Comparison of ENCODE assay signal across 10 cellular contexts in genomic region chr11:34339149-34340064, GRCh38. TPM values are rescaled to one million over a fixed set of nuclear protein-coding genes. Genes with fewer than 3 reads are reported as not detected.
DNase-seq lines count a peak whose midpoint lies in the region; ATAC-seq and TF ChIP-seq lines count a peak whose summit lies in the region.
"Had no signal": no experiment of that assay in that cellular context is flagged by ENCODE, and none has a peak within 500 bp of the region (broad histone marks: within the 10 kb centered on the region; RNA-seq: fewer than 3 reads in every experiment).

No MANE protein-coding gene starts in this region.

- no peak for TF ChIP-seq CTCF in lower lobe of right lung (IDR thresholded peaks at IDR 0.05)

- no peaks in the 10 kb centered on the region for H3K36me3 ChIP-seq in lower lobe of right lung
- H3K36me3 ChIP-seq: brain microvascular endothelial cell had no signal

- no peak overlapping the region for H3K4me3 Mint-ChIP-seq in activated T-helper 1 cell treated with anti-CD3 and anti-CD28 coated beads, Interleukin-12 subunit alpha, Interleukin-12 subunit beta, Interleukin-2, Interleukin-4 antibody, amounts not matched to agents 30 ng/mL and 10 ng/mL and 1 ng/mL, durations not matched to agents 14 hours and 24 hours and 36 hours
- no peak overlapping the region for H3K4me3 Mint-ChIP-seq in activated T-cell treated with anti-CD3 and anti-CD28 coated beads, Interleukin-2, amount 50 U/mL, for 4 hours

- H3K27me3 ChIP-seq in lower lobe of right lung (ENCODE audit: low read depth) = no peaks in the 10 kb centered on the region
- H3K27me3 ChIP-seq: brain microvascular endothelial cell had no signal

- no peaks in the 10 kb centered on the region for H3K9me3 Mint-ChIP-seq in activated T-helper 1 cell treated with anti-CD3 and anti-CD28 coated beads, Interleukin-12 subunit alpha, Interleukin-12 subunit beta, Interleukin-2, Interleukin-4 antibody, amounts not matched to agents 30 ng/mL and 10 ng/mL and 1 ng/mL, durations not matched to agents 14 hours and 24 hours and 36 hours
- H3K9me3 Mint-ChIP-seq in activated T-cell treated with anti-CD3 and anti-CD28 coated beads, Interleukin-2, amount 50 U/mL, for 4 hours = no peaks in the 10 kb centered on the region

- H3K27ac ChIP-seq in lower lobe of right lung = no peak overlapping the region
- H3K27ac ChIP-seq: brain microvascular endothelial cell had no signal

- no peak overlapping the region for H3K4me3 ChIP-seq in lower lobe of right lung

- peaks cover 7% of the 10 kb centered on the region for H3K4me1 Mint-ChIP-seq in activated T-helper 1 cell treated with anti-CD3 and anti-CD28 coated beads, Interleukin-12 subunit alpha, Interleukin-12 subunit beta, Interleukin-2, Interleukin-4 antibody, amounts not matched to agents 30 ng/mL and 10 ng/mL and 1 ng/mL, durations not matched to agents 14 hours and 24 hours and 36 hours (ENCODE audit: low read depth)
- H3K4me1 Mint-ChIP-seq in activated T-cell treated with anti-CD3 and anti-CD28 coated beads, Interleukin-2, amount 50 U/mL, for 4 hours (ENCODE audit: low read depth) = no peaks in the 10 kb centered on the region

- H3K4me1 ChIP-seq in lower lobe of right lung = peaks cover 8% of the 10 kb centered on the region

- H3K9me3 ChIP-seq in lower lobe of right lung = no peaks in the 10 kb centered on the region
- H3K9me3 ChIP-seq: SK-N-SH had no signal

- no peak overlapping the region for H3K27ac Mint-ChIP-seq in activated T-helper 1 cell treated with anti-CD3 and anti-CD28 coated beads, Interleukin-12 subunit alpha, Interleukin-12 subunit beta, Interleukin-2, Interleukin-4 antibody, amounts not matched to agents 30 ng/mL and 10 ng/mL and 1 ng/mL, durations not matched to agents 14 hours and 24 hours and 36 hours

- peak; percentile 48 for ATAC-seq in GM18858 (IDR thresholded peaks at IDR 0.05; ENCODE audit: unreplicated experiment)
- ATAC-seq in HG02759 (IDR thresholded peaks at IDR 0.05; ENCODE audit: unreplicated experiment) = peak; percentile 91
- peak; percentile 66 to 83 for ATAC-seq in lower lobe of right lung
- no peak for ATAC-seq in HG03280 (IDR thresholded peaks at IDR 0.05; ENCODE audit: unreplicated experiment)
- ATAC-seq in GM19455 (IDR thresholded peaks at IDR 0.05; ENCODE audit: unreplicated experiment) = no peak
- no peak for ATAC-seq in activated T-cell treated with anti-CD3 and anti-CD28 coated beads, Interleukin-2, amount 50 U/mL, for 4 hours

- intact Hi-C loops in lower lobe of right lung (cut with DNase I) = no loop called here
- intact Hi-C loops in activated T-helper 1 cell treated with anti-CD3 and anti-CD28 coated beads, Interleukin-12 subunit alpha, Interleukin-12 subunit beta, Interleukin-2, Interleukin-4 antibody, amounts not matched to agents 30 ng/mL and 10 ng/mL and 1 ng/mL, durations not matched to agents 14 hours and 24 hours and 36 hours (cut with micrococcal nuclease) = loop anchor here (2.0 kb wide), 1 partner anchor 17 kb away; no protein-coding TSS in a partner anchor

- no peaks in the 10 kb centered on the region for H3K36me3 Mint-ChIP-seq in activated T-helper 1 cell treated with anti-CD3 and anti-CD28 coated beads, Interleukin-12 subunit alpha, Interleukin-12 subunit beta, Interleukin-2, Interleukin-4 antibody, amounts not matched to agents 30 ng/mL and 10 ng/mL and 1 ng/mL, durations not matched to agents 14 hours and 24 hours and 36 hours (ENCODE audit: low read depth)
- no peaks in the 10 kb centered on the region for H3K36me3 Mint-ChIP-seq in activated T-cell treated with anti-CD3 and anti-CD28 coated beads, Interleukin-2, amount 50 U/mL, for 4 hours (ENCODE audit: insufficient read depth)

- DNase-seq in NOMO-1 treated with dmso at 0.1 percent for 144 hours (lab: John Stamatoyannopoulos, UW; ENCODE audit: unreplicated experiment) (peak; percentile 96), lower lobe of right lung (peak; percentile 54)
- no peak for DNase-seq in activated T-helper 1 cell treated with anti-CD3 and anti-CD28 coated beads, Interleukin-12 subunit alpha, Interleukin-12 subunit beta, Interleukin-2, Interleukin-4 antibody, amounts not matched to agents 30 ng/mL and 10 ng/mL and 1 ng/mL, durations not matched to agents 14 hours and 24 hours and 36 hours (ENCODE audit: low spot score)
- DNase-seq in activated T-cell treated with anti-CD3 and anti-CD28 coated beads, Interleukin-2, amount 50 U/mL, for 4 hours = no peak
- DNase-seq: brain microvascular endothelial cell, SK-N-SH had no signal

- peaks cover 3% of the 10 kb centered on the region for H3K27me3 Mint-ChIP-seq in activated T-helper 1 cell treated with anti-CD3 and anti-CD28 coated beads, Interleukin-12 subunit alpha, Interleukin-12 subunit beta, Interleukin-2, Interleukin-4 antibody, amounts not matched to agents 30 ng/mL and 10 ng/mL and 1 ng/mL, durations not matched to agents 14 hours and 24 hours and 36 hours (ENCODE audit: insufficient read depth)
- H3K27me3 Mint-ChIP-seq in activated T-cell treated with anti-CD3 and anti-CD28 coated beads, Interleukin-2, amount 50 U/mL, for 4 hours (ENCODE audit: low read depth) = peaks cover 2% of the 10 kb centered on the region

RNA-seq across cellular contexts. Expression of gene ABTB2, which starts 18.4 kb away (rescaled TPM):
- 2.7 TPM for total RNA-seq in lower lobe of right lung
- 14.1 and 14.5 TPM in 2 replicates for total RNA-seq in activated T-helper 1 cell treated with anti-CD3 and anti-CD28 coated beads, Interleukin-12 subunit alpha, Interleukin-12 subunit beta, Interleukin-2, Interleukin-4 antibody, amounts not matched to agents 30 ng/mL and 10 ng/mL and 1 ng/mL, durations not matched to agents 14 hours and 24 hours and 36 hours
- total RNA-seq in activated T-cell treated with anti-CD3 and anti-CD28 coated beads, Interleukin-2, amount 50 U/mL, for 4 hours = 1 to 10 TPM; 7.7 to 9.0 (median 8.6) TPM

Comparison
In these comparisons a context has a peak if more than half of its experiments do, and no peak if none do; other contexts are left out.
1. ATAC-seq: peak in GM18858 (single experiment), HG02759 (single experiment) and lower lobe of right lung (2 of 2); none in HG03280 (single experiment), GM19455 (single experiment) and activated T-cell treated with anti-CD3 and anti-CD28 coated beads, Interleukin-2, amount 50 U/mL, for 4 hours (0 of 2).
2. DNase-seq: peak in NOMO-1 treated with dmso at 0.1 percent for 144 hours (single experiment) and lower lobe of right lung (single experiment); none in activated T-helper 1 cell treated with anti-CD3 and anti-CD28 coated beads, Interleukin-12 subunit alpha, Interleukin-12 subunit beta, Interleukin-2, Interleukin-4 antibody, amounts not matched to agents 30 ng/mL and 10 ng/mL and 1 ng/mL, durations not matched to agents 14 hours and 24 hours and 36 hours (single experiment) and activated T-cell treated with anti-CD3 and anti-CD28 coated beads, Interleukin-2, amount 50 U/mL, for 4 hours (single experiment).